1 cellular context compared by ENCODE assay signal in genomic region chr6:21728141-21728540, GRCh38.
TF ChIP-seq lines count a peak whose summit lies in the region.

No MANE protein-coding gene starts in this region.

TF ChIP-seq in WTC11, 78 proteins besides CTCF, POLR2A, EP300 and RAD21 (continued from another document):
- TF ChIP-seq ZBTB43 (CRISPR knock-in tag; IDR thresholded peaks at IDR 0.05): no peak
- no peak for TF ChIP-seq RELA (CRISPR knock-in tag; IDR thresholded peaks at IDR 0.05; ENCODE audit: borderline replicate concordance)
- TF ChIP-seq JAZF1 (CRISPR knock-in tag; IDR thresholded peaks at IDR 0.05): no peak
- no peak for TF ChIP-seq TCF7 (CRISPR knock-in tag; IDR thresholded peaks at IDR 0.05; ENCODE audit: low read depth)
- no peak for TF ChIP-seq TP53 (CRISPR knock-in tag; IDR thresholded peaks at IDR 0.05)
- TF ChIP-seq PREB (CRISPR knock-in tag; IDR thresholded peaks at IDR 0.05; ENCODE audit: borderline replicate concordance): no peak
- TF ChIP-seq CBFB (CRISPR knock-in tag; IDR thresholded peaks at IDR 0.05; ENCODE audit: low read depth): no peak
